In the genomic region with DNA sequence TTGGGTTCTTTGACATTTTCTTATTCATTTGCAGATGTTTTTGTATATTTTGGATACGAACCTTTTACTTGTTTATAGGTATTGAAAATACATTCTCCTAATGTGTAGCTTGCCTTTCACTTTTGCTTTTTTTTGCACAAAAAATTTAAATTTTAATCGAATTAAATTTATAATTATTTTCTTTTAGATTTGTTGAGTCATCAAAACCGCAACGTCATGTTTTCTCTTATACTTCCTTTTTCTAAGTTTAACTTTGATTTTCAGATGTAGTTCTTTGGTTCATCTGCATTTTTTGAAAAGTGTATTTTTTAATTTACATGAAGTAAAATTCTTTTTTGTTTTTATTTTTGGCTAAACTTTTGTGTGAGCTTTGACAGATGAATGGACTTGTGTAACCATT, we compare ENCODE assay signal across 16 cellular contexts.
DNase-seq lines count a peak whose midpoint lies in the region; ATAC-seq, FAIRE-seq and TF ChIP-seq lines count a peak whose summit lies in the region.
"Had no signal": no experiment of that assay in that cellular context is flagged by ENCODE, and none has a peak within 500 bp of the region (broad histone marks: within the 10 kb centered on the region; RNA-seq: fewer than 3 reads in every experiment).

No MANE protein-coding gene starts in this region.

- no peaks in the 10 kb centered on the region for H3K79me1 ChIP-seq in mesenchymal stem cell (replicated peaks; ENCODE audit: low read length, poor library complexity, severe bottlenecking)

- no peak overlapping the region for H4K8ac ChIP-seq in mesenchymal stem cell (ENCODE audit: low read length)

- no peaks in the 10 kb centered on the region for H3K9me2 ChIP-seq in GM23338 (ENCODE audit: insufficient read depth)

- 0 out of 2 replicates have a peak overlapping the region, but pooled peaks have one; percentile 13 for H3K27ac Mint-ChIP-seq in GM23338
- H3K27ac Mint-ChIP-seq: CD4-positive, alpha-beta T cell had no signal

- H2BK12ac ChIP-seq in mesenchymal stem cell (ENCODE audit: low read length in 2 of 2) = no peak overlapping the region

- CTCF ChIA-PET in A549 (lab: Yijun Ruan, JAX) = no interaction called here
- CTCF ChIA-PET in K562 (lab: Yijun Ruan, JAX; ENCODE audit: low intra/inter-chr PET ratio) = no interaction called here

- no peaks in the 10 kb centered on the region for H3K9me1 ChIP-seq in K562 (ENCODE audit: control insufficient read depth, insufficient read depth, low read length)

- H3F3A ChIP-seq in GM23338 (replicated peaks; ENCODE audit: low read depth) = no peaks in the 10 kb centered on the region

- H3K27me3 Mint-ChIP-seq in GM23338 (ENCODE audit: insufficient read depth, low read depth, poor library complexity) = no peaks in the 10 kb centered on the region
- H3K27me3 Mint-ChIP-seq: CD4-positive, alpha-beta T cell had no signal

- TF ChIP-seq POLR2A in A549 (IDR thresholded peaks at IDR 0.05; ENCODE audit: low read length) = no peak
- TF ChIP-seq POLR2A in K562 (conservative IDR thresholded peaks at IDR 0.05) = no peak

- H3K27ac ChIP-seq in A549 (no peak overlapping the region), GM23338 (ENCODE audit: low read depth) (no peak overlapping the region), K562 (ENCODE audit: extremely low read depth, low read depth, low read length) (no peak overlapping the region), small intestine (ENCODE audit: low read depth in 1 of 2, low read length in 1 of 2) (no peak overlapping the region), mesenchymal stem cell (ENCODE audit: low read length, poor library complexity, severe bottlenecking) (no peak overlapping the region)
- H3K27ac ChIP-seq: C4-2B had no signal

- no peak overlapping the region for H3K4me2 ChIP-seq in A549
- no peak overlapping the region for H3K4me2 ChIP-seq in GM23338
- no peak overlapping the region for H3K4me2 ChIP-seq in K562 (ENCODE audit: insufficient read depth, low read length)
- no peak overlapping the region for H3K4me2 ChIP-seq in mesenchymal stem cell (ENCODE audit: low read length, poor library complexity, severe bottlenecking)

- H3K36me3 Mint-ChIP-seq in GM23338 (ENCODE audit: low read depth) = no peaks in the 10 kb centered on the region

- POLR2A ChIA-PET in A549 (lab: Yijun Ruan, JAX) = no interaction called here
- POLR2A ChIA-PET in K562 (lab: Yijun Ruan, JAX) = no interaction called here

- no peaks in the 10 kb centered on the region for H3K4me1 ChIP-seq in A549
- no peaks in the 10 kb centered on the region for H3K4me1 ChIP-seq in GM23338 (ENCODE audit: insufficient read depth)
- no peaks in the 10 kb centered on the region for H3K4me1 ChIP-seq in K562 (replicated peaks in 1 of 2; ENCODE audit: control insufficient read depth in 2 of 2, insufficient read depth in 2 of 2, low read length in 2 of 2)
- H3K4me1 ChIP-seq in small intestine (ENCODE audit: control insufficient read depth in 2 of 2, insufficient read depth in 1 of 2, low read depth in 1 of 2, low read length in 1 of 2) = no peaks in the 10 kb centered on the region
- H3K4me1 ChIP-seq in mesenchymal stem cell (ENCODE audit: control insufficient read depth, insufficient read depth, low read depth, low read length) = no peaks in the 10 kb centered on the region
- H3K4me1 ChIP-seq: Caco-2, HAP-1 had no signal

- in situ Hi-C loops in K562 (cut with MboI) = no loop called here

- ATAC-seq in A549 (no peak), GM23338 (no peak), K562 (no peak)

- no peak overlapping the region for H3K14ac ChIP-seq in mesenchymal stem cell (ENCODE audit: low read length in 2 of 2)

- no peak overlapping the region for H3K4me3 Mint-ChIP-seq in GM23338
- H3K4me3 Mint-ChIP-seq: CD4-positive, alpha-beta T cell had no signal

- H2BK120ac ChIP-seq in mesenchymal stem cell (ENCODE audit: low read depth, low read length) = no peak overlapping the region

- no peak for DNase-seq in A549 (ENCODE audit: low read depth in 1 of 2, low spot score in 1 of 2)
- no peak for DNase-seq in GM23338 (ENCODE audit: low spot score)
- no peak for DNase-seq in K562 (ENCODE audit: extremely low read depth in 1 of 4, low spot score in 3 of 4)
- DNase-seq in small intestine = no peak
- DNase-seq in mesenchymal stem cell = no peak
- DNase-seq in inferior parietal cortex (ENCODE audit: extremely low spot score) = no peak
- DNase-seq: AML-193; Caco-2; CD4-positive, alpha-beta T cell had no signal

- H3K79me2 ChIP-seq in GM23338 (replicated peaks; ENCODE audit: insufficient read depth) = no peaks in the 10 kb centered on the region
- no peaks in the 10 kb centered on the region for H3K79me2 ChIP-seq in K562 (ENCODE audit: control insufficient read depth, insufficient read depth, low read length)

- H4K20me1 ChIP-seq in GM23338 (replicated peaks; ENCODE audit: insufficient read depth) = no peaks in the 10 kb centered on the region
- H4K20me1 ChIP-seq in K562 (replicated peaks; ENCODE audit: control insufficient read depth, insufficient read depth, low read length) = no peaks in the 10 kb centered on the region

- H2AFZ ChIP-seq in GM23338 (no peak overlapping the region), K562 (ENCODE audit: low read depth, low read length) (no peak overlapping the region), mesenchymal stem cell (ENCODE audit: low read depth, low read length) (no peak overlapping the region)

- WGBS in A549 (ENCODE audit: missing lambda C conversion rate) = 76% methylated on average over 4 of the region's 4 CpGs
- WGBS in K562 (ENCODE audit: insufficient coverage, low coverage, missing lambda C conversion rate) = 4% methylated on average over 4 of the region's 4 CpGs
- 73 to 82% (median 73%) methylated on average over 4 of the region's 4 CpGs for WGBS in small intestine, 3 donors
- WGBS in mesenchymal stem cell = no CpG with 5 or more reads among the region's 4 CpGs

- TF ChIP-seq EP300 in A549 (IDR thresholded peaks at IDR 0.05) (no peak), K562 (IDR thresholded peaks at IDR 0.05; ENCODE audit: low read length) (no peak)

- TF ChIP-seq CTCF in A549 (IDR thresholded peaks at IDR 0.05) = no peak
- no peak for TF ChIP-seq CTCF in GM23338 (conservative IDR thresholded peaks at IDR 0.05; ENCODE audit: low read depth in 2 of 2)
- no peak for TF ChIP-seq CTCF in K562 (IDR thresholded peaks at IDR 0.05 in 2 of 3, conservative IDR thresholded peaks at IDR 0.05 in 1 of 3; ENCODE audit: insufficient read depth in 2 of 3, low read depth in 1 of 3, low read length in 3 of 3)

- no peak overlapping the region for H3K18ac ChIP-seq in mesenchymal stem cell (ENCODE audit: low read depth in 1 of 2, low read length in 2 of 2)

- H3K4ac ChIP-seq in mesenchymal stem cell (ENCODE audit: low read depth in 1 of 2, low read length in 2 of 2) = no peak overlapping the region

- no peaks in the 10 kb centered on the region for H3K27me3 ChIP-seq in GM23338 (ENCODE audit: insufficient read depth)
- no peaks in the 10 kb centered on the region for H3K27me3 ChIP-seq in K562 (ENCODE audit: control insufficient read depth in 2 of 2, insufficient read depth in 2 of 2, low read length in 2 of 2)
- peaks cover 0 to 2% of the 10 kb centered on the region in 2 donors for H3K27me3 ChIP-seq in small intestine (ENCODE audit: control insufficient read depth in 2 of 2, insufficient read depth in 2 of 2, low read length in 2 of 2)
- no peaks in the 10 kb centered on the region for H3K27me3 ChIP-seq in mesenchymal stem cell (ENCODE audit: control insufficient read depth in 1 of 2, insufficient read depth in 1 of 2, low read length in 2 of 2)

- H3K36me3 ChIP-seq in GM23338 (ENCODE audit: insufficient read depth) (no peaks in the 10 kb centered on the region), K562 (ENCODE audit: control insufficient read depth, insufficient read depth, low read length) (no peaks in the 10 kb centered on the region), small intestine (ENCODE audit: control insufficient read depth in 2 of 2, insufficient read depth in 2 of 2, low read length in 2 of 2) (no peaks in the 10 kb centered on the region), mesenchymal stem cell (ENCODE audit: control insufficient read depth in 1 of 2, insufficient read depth in 2 of 2, low read depth in 1 of 2, low read length in 2 of 2) (no peaks in the 10 kb centered on the region)
- H3K36me3 ChIP-seq: HAP-1 had no signal

- no peak overlapping the region for H3K23ac ChIP-seq in mesenchymal stem cell (ENCODE audit: low read length in 2 of 2)

- H3K4me3 ChIP-seq in A549 (no peak overlapping the region), GM23338 (no peak overlapping the region), K562 (no peak overlapping the region), small intestine (ENCODE audit: low read depth in 1 of 2, low read length in 2 of 2) (no peak overlapping the region), mesenchymal stem cell (ENCODE audit: insufficient read depth in 1 of 2, low read depth in 1 of 2, low read length in 2 of 2) (no peak overlapping the region)
- H3K4me3 ChIP-seq: HAP-1 had no signal

- no peaks in the 10 kb centered on the region for H3K9me3 ChIP-seq in A549
- no peaks in the 10 kb centered on the region for H3K9me3 ChIP-seq in K562 (replicated peaks; ENCODE audit: control insufficient read depth, insufficient read depth, low read depth, low read length)
- H3K9me3 ChIP-seq in small intestine (ENCODE audit: control insufficient read depth, low read depth) = no peaks in the 10 kb centered on the region
- no peaks in the 10 kb centered on the region for H3K9me3 ChIP-seq in mesenchymal stem cell (ENCODE audit: control insufficient read depth, low read length)
- H3K9me3 ChIP-seq: Caco-2, HAP-1 had no signal

- no peak overlapping the region for H4K91ac ChIP-seq in mesenchymal stem cell (ENCODE audit: low read length)

- H2BK5ac ChIP-seq in mesenchymal stem cell (ENCODE audit: low read depth, low read length, poor library complexity, severe bottlenecking) = no peak overlapping the region

- FAIRE-seq in A549 (lab: Jason Lieb, UNC) (no peak), K562 (lab: Jason Lieb, UNC) (no peak), small intestine (lab: Jason Lieb, UNC) (peak; percentile 41)
- FAIRE-seq: A204.1, D721Med, G401.6, GM12891, GM18507 had no signal

- no peaks in the 10 kb centered on the region for H3K9me3 Mint-ChIP-seq in GM23338

- H3K9ac ChIP-seq in K562 (ENCODE audit: insufficient read depth in 1 of 2, low read depth in 2 of 2, low read length in 2 of 2) (no peak overlapping the region), mesenchymal stem cell (ENCODE audit: low read length) (no peak overlapping the region)

- no peak overlapping the region for H2AK5ac ChIP-seq in mesenchymal stem cell (ENCODE audit: low read length, severe bottlenecking)

- BruUV-seq in K562 (replicated peaks; lab: Mats Ljungman, UMichigan) = no TSS peak

- H3K4me1 Mint-ChIP-seq in GM23338 = 0 out of 3 replicates have a peak, but pooled peaks cover 3% of the 10 kb centered on the region

- intact Hi-C loops in K562 (cut with micrococcal nuclease) = no loop called here

- TF ChIP-seq RAD21 in A549 (conservative IDR thresholded peaks at IDR 0.05 in 1 of 2, IDR thresholded peaks at IDR 0.05 in 1 of 2) = no peak
- no peak for TF ChIP-seq RAD21 in K562 (CRISPR knock-in tag; conservative IDR thresholded peaks at IDR 0.05 in 1 of 2, IDR thresholded peaks at IDR 0.05 in 1 of 2)

- no peak overlapping the region for H2BK15ac ChIP-seq in mesenchymal stem cell (ENCODE audit: low read depth, poor library complexity, severe bottlenecking)

TF ChIP-seq in GM23338, 12 proteins besides CTCF, POLR2A, EP300 and RAD21 (continues in another document):
- no peak for TF ChIP-seq EZH2phosphoT487 (IDR thresholded peaks at IDR 0.05; ENCODE audit: unreplicated experiment)
